ENCODE assay signal across 1 cellular context in the genomic region with DNA sequence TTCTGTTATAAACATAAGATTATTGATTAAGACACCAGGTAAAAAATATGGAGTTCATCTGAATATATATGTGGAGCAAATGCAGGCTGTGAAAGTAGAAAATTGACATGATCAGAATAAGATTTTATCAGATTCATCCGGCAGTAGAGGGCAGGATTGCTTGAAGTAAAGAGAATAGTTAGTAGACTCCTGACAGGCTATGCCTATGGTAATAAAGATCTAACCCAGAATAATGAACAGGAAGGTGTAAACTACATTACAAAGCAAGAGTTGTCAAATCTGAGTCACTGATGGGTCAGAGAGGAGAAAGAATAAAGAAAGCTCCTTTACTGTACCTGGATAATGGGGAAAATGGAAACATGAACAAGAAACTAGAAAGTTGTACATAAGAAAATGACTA.
TF ChIP-seq lines count a peak whose summit lies in the region.

No MANE protein-coding gene starts in this region.

TF ChIP-seq in GM12878, 131 proteins besides CTCF, POLR2A, EP300 and RAD21:
- TF ChIP-seq BHLHE40 (IDR thresholded peaks at IDR 0.05; ENCODE audit: borderline replicate concordance in 1 of 2, low read depth in 2 of 2, low read length in 1 of 2) (no peak), BCL11A (IDR thresholded peaks at IDR 0.05; ENCODE audit: low read depth, low read length) (no peak), CHD2 (IDR thresholded peaks at IDR 0.05; ENCODE audit: borderline replicate concordance, low read depth, low read length) (no peak), CHD4 (IDR thresholded peaks at IDR 0.05) (no peak)
- TF ChIP-seq, protein P1, sequence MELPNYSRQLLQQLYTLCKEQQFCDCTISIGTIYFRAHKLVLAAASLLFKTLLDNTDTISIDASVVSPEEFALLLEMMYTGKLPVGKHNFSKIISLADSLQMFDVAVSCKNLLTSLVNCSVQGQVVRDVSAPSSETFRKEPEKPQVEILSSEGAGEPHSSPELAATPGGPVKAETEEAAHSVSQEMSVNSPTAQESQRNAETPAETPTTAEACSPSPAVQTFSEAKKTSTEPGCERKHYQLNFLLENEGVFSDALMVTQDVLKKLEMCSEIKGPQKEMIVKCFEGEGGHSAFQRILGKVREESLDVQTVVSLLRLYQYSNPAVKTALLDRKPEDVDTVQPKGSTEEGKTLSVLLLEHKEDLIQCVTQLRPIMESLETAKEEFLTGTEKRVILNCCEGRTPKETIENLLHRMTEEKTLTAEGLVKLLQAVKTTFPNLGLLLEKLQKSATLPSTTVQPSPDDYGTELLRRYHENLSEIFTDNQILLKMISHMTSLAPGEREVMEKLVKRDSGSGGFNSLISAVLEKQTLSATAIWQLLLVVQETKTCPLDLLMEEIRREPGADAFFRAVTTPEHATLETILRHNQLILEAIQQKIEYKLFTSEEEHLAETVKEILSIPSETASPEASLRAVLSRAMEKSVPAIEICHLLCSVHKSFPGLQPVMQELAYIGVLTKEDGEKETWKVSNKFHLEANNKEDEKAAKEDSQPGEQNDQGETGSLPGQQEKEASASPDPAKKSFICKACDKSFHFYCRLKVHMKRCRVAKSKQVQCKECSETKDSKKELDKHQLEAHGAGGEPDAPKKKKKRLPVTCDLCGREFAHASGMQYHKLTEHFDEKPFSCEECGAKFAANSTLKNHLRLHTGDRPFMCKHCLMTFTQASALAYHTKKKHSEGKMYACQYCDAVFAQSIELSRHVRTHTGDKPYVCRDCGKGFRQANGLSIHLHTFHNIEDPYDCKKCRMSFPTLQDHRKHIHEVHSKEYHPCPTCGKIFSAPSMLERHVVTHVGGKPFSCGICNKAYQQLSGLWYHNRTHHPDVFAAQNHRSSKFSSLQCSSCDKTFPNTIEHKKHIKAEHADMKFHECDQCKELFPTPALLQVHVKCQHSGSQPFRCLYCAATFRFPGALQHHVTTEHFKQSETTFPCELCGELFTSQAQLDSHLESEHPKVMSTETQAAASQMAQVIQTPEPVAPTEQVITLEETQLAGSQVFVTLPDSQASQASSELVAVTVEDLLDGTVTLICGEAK (IDR thresholded peaks at IDR 0.05; ENCODE audit: borderline replicate concordance), result no peak
